12 cellular contexts compared by ENCODE assay signal in the genomic region with DNA sequence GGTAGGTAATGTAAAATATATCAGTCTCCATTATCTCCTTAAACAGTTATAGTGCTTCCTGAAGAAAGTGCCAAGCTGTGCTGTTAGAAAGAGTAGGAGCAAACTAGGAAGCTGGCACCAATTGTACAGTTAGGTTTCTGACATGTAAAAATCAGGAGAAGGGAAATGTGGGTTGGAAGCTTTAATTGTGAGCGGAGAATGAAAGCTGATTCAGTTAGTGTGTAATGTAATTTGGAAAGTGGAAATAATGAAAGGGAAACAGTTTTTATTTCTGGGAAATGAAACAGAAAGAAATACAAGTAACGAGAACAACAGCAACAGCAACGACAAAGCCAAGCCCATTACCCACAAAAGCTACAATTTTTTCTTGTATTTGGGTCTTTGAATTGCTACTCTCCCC. TPM values are rescaled to one million over a fixed set of nuclear protein-coding genes. Genes with fewer than 3 reads are reported as not detected.
DNase-seq lines count a peak whose midpoint lies in the region; ATAC-seq and TF ChIP-seq lines count a peak whose summit lies in the region.
"Had no signal": no experiment of that assay in that cellular context is flagged by ENCODE, and none has a peak within 500 bp of the region (broad histone marks: within the 10 kb centered on the region; RNA-seq: fewer than 3 reads in every experiment).

No MANE protein-coding gene starts in this region.

- no peaks in the 10 kb centered on the region for H3K9me3 ChIP-seq in naive thymus-derived CD4-positive, alpha-beta T cell (ENCODE audit: control insufficient read depth in 2 of 3, low read length in 3 of 3)
- H3K9me3 ChIP-seq: SJSA1 had no signal

- CTCF ChIA-PET in activated CD8-positive, alpha-beta T cell treated with anti-CD3 and anti-CD28 coated beads for 36 hours (lab: Charles Lee) = interaction anchor here (0.6 to 1.7 kb wide), 3 partner anchors 46 to 177 kb away, joined by 3 to 8 read pairs (median 3); no protein-coding TSS in a partner anchor
- CTCF ChIA-PET in naive thymus-derived CD4-positive, alpha-beta T cell (lab: Charles Lee) = no interaction called here

- no peaks in the 10 kb centered on the region for H3K36me3 ChIP-seq in naive thymus-derived CD4-positive, alpha-beta T cell (ENCODE audit: control insufficient read depth in 2 of 3, insufficient read depth in 3 of 3, low read length in 3 of 3)
- H3K36me3 ChIP-seq: SJSA1 had no signal

- H3K27ac ChIP-seq in naive thymus-derived CD4-positive, alpha-beta T cell (ENCODE audit: low read depth, low read length) = no peak overlapping the region
- H3K27ac ChIP-seq: SJSA1 had no signal

- H3K27me3 ChIP-seq in naive thymus-derived CD4-positive, alpha-beta T cell (ENCODE audit: control insufficient read depth in 2 of 2, insufficient read depth in 2 of 2, low read length in 2 of 2) = no peaks in the 10 kb centered on the region
- H3K27me3 ChIP-seq: SJSA1 had no signal

- H3K4me1 ChIP-seq in naive thymus-derived CD4-positive, alpha-beta T cell (ENCODE audit: control insufficient read depth in 2 of 2, insufficient read depth in 2 of 2, low read length in 2 of 2) = peaks cover 16 to 21% of the 10 kb centered on the region in 2 donors
- H3K4me1 ChIP-seq: SJSA1 had no signal

- peaks cover 0 to 3% (median 0%) of the 10 kb centered on the region in 3 donors for H3K27me3 Mint-ChIP-seq in CD14-positive monocyte (ENCODE audit: low read depth in 3 of 3)
- H3K27me3 Mint-ChIP-seq in activated CD8-positive, alpha-beta T cell treated with anti-CD3 and anti-CD28 coated beads for 36 hours = no peaks in the 10 kb centered on the region
- no peaks in the 10 kb centered on the region for H3K27me3 Mint-ChIP-seq in naive thymus-derived CD4-positive, alpha-beta T cell

- H3K27ac Mint-ChIP-seq in CD14-positive monocyte = peak overlapping the region; percentile 84 to 91 (median 89)
- peak overlapping the region; percentile 90 for H3K27ac Mint-ChIP-seq in activated CD8-positive, alpha-beta T cell treated with anti-CD3 and anti-CD28 coated beads for 36 hours
- H3K27ac Mint-ChIP-seq in naive thymus-derived CD4-positive, alpha-beta T cell = peak overlapping the region in 5 of 9 donors; percentile 2 to 91 (median 62)

- ATAC-seq in activated CD8-positive, alpha-beta T cell treated with anti-CD3 and anti-CD28 coated beads for 36 hours = peak; percentile 46
- no peak for ATAC-seq in naive thymus-derived CD4-positive, alpha-beta T cell

- H3K4me3 Mint-ChIP-seq in CD14-positive monocyte = peak overlapping the region; percentile 52 to 82
- peak overlapping the region; percentile 34 for H3K4me3 Mint-ChIP-seq in activated CD8-positive, alpha-beta T cell treated with anti-CD3 and anti-CD28 coated beads for 36 hours
- H3K4me3 Mint-ChIP-seq in naive thymus-derived CD4-positive, alpha-beta T cell = peak overlapping the region in 8 of 10 donors; percentile 24 to 73 (median 52)

- DNase-seq in CD14-positive monocyte (ENCODE audit: low spot score) (no peak), GM13976 (ENCODE audit: low spot score) (peak; percentile 34), DMS79 (lab: John Stamatoyannopoulos, UW) (no peak), Ammon's horn (ENCODE audit: low spot score) (no peak), cerebellar nuclear complex (lab: John Stamatoyannopoulos, UW) (no peak), foreskin fibroblast (no peak)
- DNase-seq in activated CD8-positive, alpha-beta T cell treated with anti-CD3 and anti-CD28 coated beads for 36 hours = no peak
- DNase-seq in naive thymus-derived CD4-positive, alpha-beta T cell = no peak
- DNase-seq: aorta, mammary epithelial cell, NCI-H510A treated with DMSO at 0.1 percent for 48 hours had no signal

- TF ChIP-seq CTCF in CD14-positive monocyte (IDR thresholded peaks at IDR 0.05) (no peak), GM13976 (IDR thresholded peaks at IDR 0.05; ENCODE audit: borderline replicate concordance, control extremely low read depth, extremely low read depth, insufficient read depth, missing control alignments) (no peak), foreskin fibroblast (IDR thresholded peaks at IDR 0.05; ENCODE audit: low read depth, low read length) (no peak)
- TF ChIP-seq CTCF in activated CD8-positive, alpha-beta T cell treated with anti-CD3 and anti-CD28 coated beads for 36 hours (IDR thresholded peaks at IDR 0.05) = no peak

- in situ Hi-C loops in GM13976 (cut with MboI; ENCODE audit: low sequenced_read_pairs, unreplicated experiment) = no loop called here

- intact Hi-C loops in CD14-positive monocyte (cut with micrococcal nuclease) = no loop called here
- intact Hi-C loops in activated CD8-positive, alpha-beta T cell treated with anti-CD3 and anti-CD28 coated beads for 36 hours (cut with micrococcal nuclease) = loop anchor here (2.0 to 10.0 kb wide), 2 partner anchors 35 to 519 kb away; partner anchors contain the start of gene CD274
- intact Hi-C loops in naive thymus-derived CD4-positive, alpha-beta T cell (cut with micrococcal nuclease) = loop anchor here in 1 of 2 donors (1.0 to 5.0 kb wide), 3 partner anchors 49 to 259 kb away; partner anchors contain the start of genes CDC37L1, JAK2 and RCL1

- H3K4me1 Mint-ChIP-seq in CD14-positive monocyte = peaks cover 76% of the 10 kb centered on the region
- H3K4me1 Mint-ChIP-seq in activated CD8-positive, alpha-beta T cell treated with anti-CD3 and anti-CD28 coated beads for 36 hours (ENCODE audit: low read depth) = peaks cover 57% of the 10 kb centered on the region
- H3K4me1 Mint-ChIP-seq in naive thymus-derived CD4-positive, alpha-beta T cell = peaks cover 30 to 58% (median 38%) of the 10 kb centered on the region in 7 donors

- no peaks in the 10 kb centered on the region for H3K9me3 Mint-ChIP-seq in CD14-positive monocyte
- peaks cover 2% of the 10 kb centered on the region for H3K9me3 Mint-ChIP-seq in activated CD8-positive, alpha-beta T cell treated with anti-CD3 and anti-CD28 coated beads for 36 hours
- H3K9me3 Mint-ChIP-seq in naive thymus-derived CD4-positive, alpha-beta T cell = peaks cover 0 to 4% (median 0%) of the 10 kb centered on the region in 11 donors

- H3K4me3 ChIP-seq in naive thymus-derived CD4-positive, alpha-beta T cell (ENCODE audit: low read length) = no peak overlapping the region
- no peak overlapping the region for H3K4me3 ChIP-seq in foreskin fibroblast (ENCODE audit: low read depth in 1 of 2, low read length in 2 of 2)
- H3K4me3 ChIP-seq: SJSA1 had no signal

- no peaks in the 10 kb centered on the region for H3K36me3 Mint-ChIP-seq in CD14-positive monocyte
- H3K36me3 Mint-ChIP-seq in activated CD8-positive, alpha-beta T cell treated with anti-CD3 and anti-CD28 coated beads for 36 hours (ENCODE audit: low read depth) = peaks cover 1% of the 10 kb centered on the region
- peaks cover 0 to 16% (median 3%) of the 10 kb centered on the region in 5 donors for H3K36me3 Mint-ChIP-seq in naive thymus-derived CD4-positive, alpha-beta T cell

- POLR2A ChIA-PET in activated CD8-positive, alpha-beta T cell treated with anti-CD3 and anti-CD28 coated beads for 36 hours (lab: Charles Lee) = interaction anchor here (0.8 to 4.0 kb wide), 5 partner anchors 12 to 49 kb away, joined by 3 to 21 read pairs (median 5); partner anchors contain the start of gene JAK2
- POLR2A ChIA-PET in naive thymus-derived CD4-positive, alpha-beta T cell (lab: Charles Lee) = no interaction called here

RNA-seq across cellular contexts. Expression of gene JAK2, which starts 48.8 kb away (rescaled TPM):
- 10 to 100 TPM; 23.5 to 34.7 TPM for polyA plus RNA-seq in CD14-positive monocyte
- total RNA-seq in activated CD8-positive, alpha-beta T cell treated with anti-CD3 and anti-CD28 coated beads for 36 hours = 10 to 100 TPM; 28.4 to 29.0 TPM
- 10 to 100 TPM; 11.7 to 76.0 (median 17.5) TPM for total RNA-seq in naive thymus-derived CD4-positive, alpha-beta T cell
- 1 to 10 TPM; 3.5 to 4.1 TPM for polyA plus RNA-seq in naive thymus-derived CD4-positive, alpha-beta T cell
